ENCODE assay signal across 23 cellular contexts in genomic region chr10:15518256-15518655, GRCh38.
DNase-seq lines count a peak whose midpoint lies in the region; ATAC-seq, FAIRE-seq and TF ChIP-seq lines count a peak whose summit lies in the region.
"Had no signal": no experiment of that assay in that cellular context is flagged by ENCODE, and none has a peak within 500 bp of the region (broad histone marks: within the 10 kb centered on the region; RNA-seq: fewer than 3 reads in every experiment).

No MANE protein-coding gene starts in this region.

- no peak overlapping the region for H3K4me2 ChIP-seq in PC-3 (ENCODE audit: low read length)
- H3K4me2 ChIP-seq: BLaER1 had no signal

- H3F3A ChIP-seq in PC-3 (ENCODE audit: low read length, unreplicated experiment) = no peaks in the 10 kb centered on the region

- CTCF ChIA-PET in PC-3 (lab: Charles Lee) = no interaction called here

- FAIRE-seq in bronchial epithelial cell (lab: Jason Lieb, UNC) = peak; percentile 36

- H3K4me3 ChIP-seq in PC-3 (ENCODE audit: low read length) (no peak overlapping the region), bronchial epithelial cell (ENCODE audit: low read depth, low read length) (no peak overlapping the region)
- H3K4me3 ChIP-seq: BLaER1, colonic mucosa, tibial nerve had no signal

- no peaks in the 10 kb centered on the region for H3K9me3 ChIP-seq in PC-3 (ENCODE audit: low read length)
- H3K9me3 ChIP-seq: colonic mucosa, tibial nerve had no signal

- H3K4me1 ChIP-seq in PC-3 (ENCODE audit: insufficient read depth, low read length) = peaks cover 11% of the 10 kb centered on the region
- H3K4me1 ChIP-seq: BLaER1, colonic mucosa, tibial nerve had no signal

- ATAC-seq in PC-3 = peak; percentile 90
- ATAC-seq: HCT116; left colon; natural killer cell treated with Interleukin-12 subunit alpha and Interleukin-12 subunit beta and Interleukin-15 and Interleukin-18, amount 100 ng/mL, for 72 hours; T-cell had no signal

- H3K27me3 ChIP-seq in PC-3 (ENCODE audit: low read length) (no peaks in the 10 kb centered on the region), bronchial epithelial cell (ENCODE audit: control insufficient read depth, insufficient read depth, low read length) (no peaks in the 10 kb centered on the region)
- H3K27me3 ChIP-seq: BLaER1, colonic mucosa, tibial nerve had no signal

- no peaks in the 10 kb centered on the region for H3K79me2 ChIP-seq in PC-3 (ENCODE audit: low read length)

- H4K20me1 ChIP-seq in PC-3 (ENCODE audit: low read length) = no peaks in the 10 kb centered on the region
- H4K20me1 ChIP-seq: BLaER1 had no signal

- H3K36me3 ChIP-seq in PC-3 (ENCODE audit: low read depth, low read length) (no peaks in the 10 kb centered on the region), bronchial epithelial cell (ENCODE audit: control insufficient read depth, insufficient read depth, low read length) (no peaks in the 10 kb centered on the region)
- H3K36me3 ChIP-seq: colonic mucosa, tibial nerve had no signal

- intact Hi-C loops in PC-3 (cut with micrococcal nuclease) = no loop called here

- no peak overlapping the region for H3K27ac ChIP-seq in PC-3 (ENCODE audit: low read length)
- H3K27ac ChIP-seq: BLaER1, colonic mucosa, tibial nerve had no signal

- BruUV-seq in PC-3 (replicated peaks; lab: Mats Ljungman, UMichigan) = no TSS peak

- H2AFZ ChIP-seq in PC-3 (ENCODE audit: low read length) = no peak overlapping the region

- H3K9me2 ChIP-seq in PC-3 (replicated peaks; ENCODE audit: low read length) = no peaks in the 10 kb centered on the region

- POLR2A ChIA-PET in PC-3 (lab: Charles Lee; ENCODE audit: unreplicated experiment) = no interaction called here

- H3K9ac ChIP-seq in PC-3 (ENCODE audit: low read length) = no peak overlapping the region
- H3K9ac ChIP-seq: BLaER1 had no signal

- TF ChIP-seq CTCF in PC-3 (conservative IDR thresholded peaks at IDR 0.05; ENCODE audit: low read depth, low read length) = no peak
- no peak for TF ChIP-seq CTCF in bronchial epithelial cell (IDR thresholded peaks at IDR 0.05; ENCODE audit: insufficient read depth, low read length, severe bottlenecking)

- DNase-seq in GM04503 (ENCODE audit: low read depth) (peak; percentile 50), PC-3 (peak; percentile 79), bronchial epithelial cell (ENCODE audit: low read depth) (no peak), stromal cell of bone marrow (ENCODE audit: low read depth) (peak; percentile 26), cortex of kidney (lab: John Stamatoyannopoulos, UW) (no peak), NCI-H510A treated with DMSO at 0.1 percent for 48 hours (lab: John Stamatoyannopoulos, UW) (no peak)
- no peak for DNase-seq in activated effector memory CD4-positive, alpha-beta T cell treated with anti-CD3 and anti-CD28 coated beads, Interleukin-2, amount 50 U/mL, for 16 hours
- DNase-seq: activated CD4-positive, alpha-beta T cell treated with anti-CD3 and anti-CD28 coated beads, Interleukin-2, amount 10 ng/mL, durations not matched to agents 7 days and 5 days; activated gamma-delta T cell treated with Interleukin-2 at 50 U/mL for 16 hours; aorta; colonic mucosa; KBM-7; left colon; NCI-H1092 treated with DMSO at 0.1 percent for 48 hours; NCI-H2081 treated with DMSO at 0.1 percent for 48 hours; NCI-H510A; Right ventricle myocardium superior; stimulated activated naive CD4-positive, alpha-beta T cell treated with Interleukin-2 at 50 U/mL for 16 hours; T-cell had no signal

Comparison
In these comparisons a context has a peak if more than half of its experiments do, and no peak if none do; other contexts are left out.
1. DNase-seq: peak in GM04503 (single experiment), PC-3 (single experiment) and stromal cell of bone marrow (single experiment); none in bronchial epithelial cell (single experiment), activated effector memory CD4-positive, alpha-beta T cell treated with anti-CD3 and anti-CD28 coated beads, Interleukin-2, amount 50 U/mL, for 16 hours (single experiment), cortex of kidney (single experiment) and NCI-H510A treated with DMSO at 0.1 percent for 48 hours (single experiment).